ENCODE assay signal across 12 cellular contexts in the genomic region with DNA sequence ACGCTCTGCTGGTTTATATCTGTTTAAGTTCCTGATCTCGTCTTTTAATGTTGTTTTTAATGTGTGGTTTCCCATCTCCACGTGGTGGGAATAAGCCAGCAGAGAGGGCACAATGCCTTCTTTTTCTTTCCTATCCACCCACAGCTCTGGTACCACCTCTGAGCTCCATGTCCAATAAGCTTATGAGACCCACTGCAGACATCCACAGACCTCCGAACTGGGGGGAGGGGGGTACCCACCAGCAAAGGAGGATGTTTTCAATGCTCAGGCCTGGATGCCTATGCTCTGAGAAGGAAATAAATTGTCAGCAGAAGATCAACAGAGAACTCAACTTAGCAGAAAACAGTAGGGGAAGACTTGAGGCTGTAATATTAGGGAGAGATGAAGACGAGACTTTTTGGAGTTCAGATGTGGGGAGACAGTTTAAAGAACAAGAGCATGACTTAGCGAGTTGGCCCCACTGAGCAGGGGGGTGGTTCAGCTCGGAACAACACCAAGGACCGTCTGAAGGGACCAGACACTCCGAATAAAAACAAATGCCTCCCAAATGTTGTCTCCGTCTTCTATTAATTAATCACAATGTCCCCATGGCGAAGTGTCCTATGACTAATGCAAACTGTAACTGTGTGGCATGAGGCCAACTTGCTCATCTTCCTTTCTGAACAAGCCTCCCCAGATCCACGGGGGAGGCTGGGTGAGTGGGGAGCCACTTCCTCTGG.
DNase-seq lines count a peak whose midpoint lies in the region; FAIRE-seq and TF ChIP-seq lines count a peak whose summit lies in the region.
"Had no signal": no experiment of that assay in that cellular context is flagged by ENCODE, and none has a peak within 500 bp of the region (broad histone marks: within the 10 kb centered on the region; RNA-seq: fewer than 3 reads in every experiment).

No MANE protein-coding gene starts in this region.

- no peak overlapping the region for H3K4me3 Mint-ChIP-seq in activated T-helper 1 cell treated with anti-CD3 and anti-CD28 coated beads, Interleukin-12 subunit alpha, Interleukin-12 subunit beta, Interleukin-2, Interleukin-4 antibody, amounts not matched to agents 30 ng/mL and 10 ng/mL and 1 ng/mL, durations not matched to agents 14 hours and 24 hours and 36 hours
- H3K4me3 Mint-ChIP-seq: stimulated activated naive B cell treated with anti-CD40 and anti-IgM and Interleukin-4, amounts not matched to agents 10 μg/mL and 1 μg/mL and 100 μg/mL, for 72 hours had no signal

- H3K4me3 ChIP-seq in adipocyte (ENCODE audit: low read length) (peak overlapping the region; percentile 66), kidney (ENCODE audit: low read length in 2 of 2) (no peak overlapping the region), spleen (no peak overlapping the region)

- H3K9me3 Mint-ChIP-seq in activated T-helper 1 cell treated with anti-CD3 and anti-CD28 coated beads, Interleukin-12 subunit alpha, Interleukin-12 subunit beta, Interleukin-2, Interleukin-4 antibody, amounts not matched to agents 30 ng/mL and 10 ng/mL and 1 ng/mL, durations not matched to agents 14 hours and 24 hours and 36 hours = no peaks in the 10 kb centered on the region
- H3K9me3 Mint-ChIP-seq: stimulated activated naive B cell treated with anti-CD40 and anti-IgM and Interleukin-4, amounts not matched to agents 10 μg/mL and 1 μg/mL and 100 μg/mL, for 72 hours had no signal

- peak; percentile 74 for FAIRE-seq in HTR-8/SVneo (lab: Jason Lieb, UNC)
- FAIRE-seq in kidney (lab: Jason Lieb, UNC) = no peak
- FAIRE-seq: bronchial epithelial cell had no signal

- no peak overlapping the region for H3K27ac ChIP-seq in kidney (ENCODE audit: low read depth in 2 of 2, low read length in 2 of 2)
- H3K27ac ChIP-seq in spleen = peak overlapping the region in 5 of 8 donors; percentile 53 to 61 (median 57)

- H3K4me1 ChIP-seq in adipocyte (ENCODE audit: control insufficient read depth, insufficient read depth, low read length) = peaks cover 15% of the 10 kb centered on the region
- no peaks in the 10 kb centered on the region for H3K4me1 ChIP-seq in kidney (ENCODE audit: control insufficient read depth in 1 of 2, insufficient read depth in 1 of 2, low read depth in 1 of 2, low read length in 2 of 2)
- peaks cover 0 to 53% (median 17%) of the 10 kb centered on the region in 6 donors for H3K4me1 ChIP-seq in spleen

- no peak for TF ChIP-seq POLR2A in spleen (IDR thresholded peaks at IDR 0.05)

- H3K36me3 Mint-ChIP-seq in activated T-helper 1 cell treated with anti-CD3 and anti-CD28 coated beads, Interleukin-12 subunit alpha, Interleukin-12 subunit beta, Interleukin-2, Interleukin-4 antibody, amounts not matched to agents 30 ng/mL and 10 ng/mL and 1 ng/mL, durations not matched to agents 14 hours and 24 hours and 36 hours (ENCODE audit: low read depth) = no peaks in the 10 kb centered on the region

- 41 to 53% (median 46%) methylated on average over 12 of the region's 12 CpGs for WGBS in spleen, 5 donors

- H3K9me3 ChIP-seq in adipocyte (ENCODE audit: control insufficient read depth, low read length) = no peaks in the 10 kb centered on the region
- no peaks in the 10 kb centered on the region for H3K9me3 ChIP-seq in kidney (ENCODE audit: control insufficient read depth in 1 of 2, low read length in 2 of 2)
- no peaks in the 10 kb centered on the region for H3K9me3 ChIP-seq in spleen

- H3K4me1 Mint-ChIP-seq in activated T-helper 1 cell treated with anti-CD3 and anti-CD28 coated beads, Interleukin-12 subunit alpha, Interleukin-12 subunit beta, Interleukin-2, Interleukin-4 antibody, amounts not matched to agents 30 ng/mL and 10 ng/mL and 1 ng/mL, durations not matched to agents 14 hours and 24 hours and 36 hours (ENCODE audit: low read depth) = no peaks in the 10 kb centered on the region

- H3K27me3 Mint-ChIP-seq in activated T-helper 1 cell treated with anti-CD3 and anti-CD28 coated beads, Interleukin-12 subunit alpha, Interleukin-12 subunit beta, Interleukin-2, Interleukin-4 antibody, amounts not matched to agents 30 ng/mL and 10 ng/mL and 1 ng/mL, durations not matched to agents 14 hours and 24 hours and 36 hours (ENCODE audit: insufficient read depth) = peaks cover 5% of the 10 kb centered on the region

- peak; percentile 36 for DNase-seq in HTR-8/SVneo (ENCODE audit: insufficient read length, low spot score)
- DNase-seq in adipocyte (ENCODE audit: low read depth) = peak; percentile 54
- DNase-seq in kidney = peak; percentile 59
- DNase-seq in spleen = no peak
- DNase-seq in NCI-H2081 treated with DMSO at 0.1 percent for 48 hours (lab: John Stamatoyannopoulos, UW) = no peak
- no peak for DNase-seq in activated T-helper 1 cell treated with anti-CD3 and anti-CD28 coated beads, Interleukin-12 subunit alpha, Interleukin-12 subunit beta, Interleukin-2, Interleukin-4 antibody, amounts not matched to agents 30 ng/mL and 10 ng/mL and 1 ng/mL, durations not matched to agents 14 hours and 24 hours and 36 hours (ENCODE audit: low spot score)
- DNase-seq in stimulated activated naive CD4-positive, alpha-beta T cell (lab: John Stamatoyannopoulos, UW) = no peak
- no peak for DNase-seq in NCI-H526 (lab: John Stamatoyannopoulos, UW)
- DNase-seq: retina; SIG-M5; stimulated activated naive B cell treated with anti-CD40 and anti-IgM and Interleukin-4, amounts not matched to agents 10 μg/mL and 1 μg/mL and 100 μg/mL, for 72 hours had no signal

- H3K36me3 ChIP-seq in adipocyte (ENCODE audit: control insufficient read depth, insufficient read depth, low read length, severe bottlenecking) (no peaks in the 10 kb centered on the region), kidney (ENCODE audit: control insufficient read depth in 1 of 2, insufficient read depth in 2 of 2, low read length in 2 of 2) (no peaks in the 10 kb centered on the region), spleen (no peaks in the 10 kb centered on the region)

- no peak overlapping the region for H3K27ac Mint-ChIP-seq in activated T-helper 1 cell treated with anti-CD3 and anti-CD28 coated beads, Interleukin-12 subunit alpha, Interleukin-12 subunit beta, Interleukin-2, Interleukin-4 antibody, amounts not matched to agents 30 ng/mL and 10 ng/mL and 1 ng/mL, durations not matched to agents 14 hours and 24 hours and 36 hours

- intact Hi-C loops in kidney (cut with DNase I) (no loop called here), spleen (cut with DNase I; ENCODE audit: low total_unique reads) (no loop called here)
- intact Hi-C loops in activated T-helper 1 cell treated with anti-CD3 and anti-CD28 coated beads, Interleukin-12 subunit alpha, Interleukin-12 subunit beta, Interleukin-2, Interleukin-4 antibody, amounts not matched to agents 30 ng/mL and 10 ng/mL and 1 ng/mL, durations not matched to agents 14 hours and 24 hours and 36 hours (cut with micrococcal nuclease) = no loop called here

- H3K9ac ChIP-seq in adipocyte (ENCODE audit: low read length) = peak overlapping the region; percentile 60
- H3K9ac ChIP-seq in kidney (ENCODE audit: low read length in 2 of 2) = no peak overlapping the region

- no peak for TF ChIP-seq CTCF in kidney (IDR thresholded peaks at IDR 0.05; ENCODE audit: borderline replicate concordance, extremely low read depth, insufficient read depth)
- no peak for TF ChIP-seq CTCF in spleen (IDR thresholded peaks at IDR 0.05 in 8 of 11, conservative IDR thresholded peaks at IDR 0.05 in 3 of 11)

- H3K27me3 ChIP-seq in adipocyte (replicated peaks; ENCODE audit: control insufficient read depth, insufficient read depth, low read length) (no peaks in the 10 kb centered on the region), spleen (replicated peaks in 1 of 7) (no peaks in the 10 kb centered on the region)

Comparison
In these comparisons a context has a peak if more than half of its experiments do, and no peak if none do; other contexts are left out.
1. DNase-seq: peak in HTR-8/SVneo (single experiment), adipocyte (single experiment) and kidney (single experiment); none in spleen (single experiment), NCI-H2081 treated with DMSO at 0.1 percent for 48 hours (single experiment), activated T-helper 1 cell treated with anti-CD3 and anti-CD28 coated beads, Interleukin-12 subunit alpha, Interleukin-12 subunit beta, Interleukin-2, Interleukin-4 antibody, amounts not matched to agents 30 ng/mL and 10 ng/mL and 1 ng/mL, durations not matched to agents 14 hours and 24 hours and 36 hours (single experiment), stimulated activated naive CD4-positive, alpha-beta T cell (0 of 6) and NCI-H526 (0 of 2).
2. H3K27ac ChIP-seq: peak in spleen (5 of 8); none in kidney (0 of 2).